ENCODE assay signal across 23 cellular contexts in the genomic region with DNA sequence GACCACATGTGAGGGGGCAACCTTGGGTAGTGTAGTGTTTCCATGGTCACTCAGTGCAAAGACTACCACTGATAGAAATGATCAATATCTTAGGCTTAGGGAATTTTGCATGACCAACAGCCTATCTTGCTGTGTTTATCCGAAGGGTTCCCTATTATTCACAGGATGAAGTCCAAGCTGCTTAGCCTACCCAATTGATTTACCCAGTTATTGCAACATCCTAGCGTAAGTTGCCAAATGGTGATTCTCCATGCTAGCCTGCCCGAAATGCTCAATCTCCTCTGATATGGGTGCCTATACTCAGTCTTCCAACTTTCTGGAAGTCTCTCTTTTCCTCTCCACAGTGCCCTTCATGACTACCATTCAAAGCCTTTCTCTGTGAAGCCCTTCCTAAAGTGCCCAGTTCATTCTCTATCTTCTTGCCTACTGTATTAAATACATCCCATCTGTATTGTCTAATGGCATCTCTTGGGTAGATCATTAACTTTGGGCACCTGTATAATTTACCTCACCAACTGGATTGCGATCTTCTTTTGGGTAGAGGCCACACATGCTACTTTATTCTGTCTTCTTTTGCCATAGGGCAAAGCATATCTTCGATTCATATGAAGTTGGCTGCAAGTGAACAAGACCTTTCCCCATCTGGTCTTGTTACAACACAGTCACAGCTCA.
"Had no signal": no experiment of that assay in that cellular context is flagged by ENCODE, and none has a peak within 500 bp of the region (broad histone marks: within the 10 kb centered on the region; RNA-seq: fewer than 3 reads in every experiment).

No MANE protein-coding gene starts in this region.

- H3K9me3 ChIP-seq: lower lobe of right lung, pancreas, prostate gland, sigmoid colon, uterus had no signal

- H3K4me1 ChIP-seq: lower lobe of right lung, pancreas, prostate gland, sigmoid colon, spleen, tibial nerve, uterus had no signal

- H3K27ac ChIP-seq: lower lobe of right lung, pancreas, prostate gland, sigmoid colon, spleen, tibial nerve, uterus had no signal

- FAIRE-seq: pancreas, small intestine had no signal

- DNase-seq: hypothalamus; islet precursor cell; left ventricle myocardium superior; lower lobe of right lung; mammary epithelial cell; mesenchymal stem cell; naive thymus-derived CD8-positive, alpha-beta T cell; nucleus accumbens; pancreas; posterior cingulate gyrus; retina; right cardiac atrium; sigmoid colon; small intestine; spleen; stimulated activated CD4-positive, alpha-beta T cell treated with anti-CD3 and anti-CD28 coated beads, Interleukin-4, amount 100 ng/mL, for 24 hours; stimulated activated naive CD4-positive, alpha-beta T cell; stimulated activated naive CD8-positive, alpha-beta T cell treated with anti-CD3 and anti-CD28 coated beads, Interleukin-15, amount 100 ng/mL, for 72 hours; substantia nigra; uterus had no signal

- H3K27me3 ChIP-seq: pancreas, sigmoid colon, spleen, tibial nerve, uterus had no signal

- H3K4me3 ChIP-seq: lower lobe of right lung, pancreas, prostate gland, sigmoid colon, spleen, tibial nerve, uterus had no signal

- H3K36me3 ChIP-seq: lower lobe of right lung, pancreas, prostate gland, sigmoid colon, spleen, tibial nerve, uterus had no signal

- ATAC-seq: left ventricle myocardium superior; lower lobe of right lung; naive thymus-derived CD8-positive, alpha-beta T cell; pancreas; right cardiac atrium; stimulated activated effector memory CD8-positive, alpha-beta T cell treated with anti-CD3 and anti-CD28 coated beads, Interleukin-12 subunit alpha, Interleukin-12 subunit beta, amount 100 ng/mL, for 72 hours; stimulated activated naive CD8-positive, alpha-beta T cell treated with anti-CD3 and anti-CD28 coated beads, Interleukin-15, amount 100 ng/mL, for 72 hours had no signal
